ENCODE assay signal across 1 cellular context in the genomic region with DNA sequence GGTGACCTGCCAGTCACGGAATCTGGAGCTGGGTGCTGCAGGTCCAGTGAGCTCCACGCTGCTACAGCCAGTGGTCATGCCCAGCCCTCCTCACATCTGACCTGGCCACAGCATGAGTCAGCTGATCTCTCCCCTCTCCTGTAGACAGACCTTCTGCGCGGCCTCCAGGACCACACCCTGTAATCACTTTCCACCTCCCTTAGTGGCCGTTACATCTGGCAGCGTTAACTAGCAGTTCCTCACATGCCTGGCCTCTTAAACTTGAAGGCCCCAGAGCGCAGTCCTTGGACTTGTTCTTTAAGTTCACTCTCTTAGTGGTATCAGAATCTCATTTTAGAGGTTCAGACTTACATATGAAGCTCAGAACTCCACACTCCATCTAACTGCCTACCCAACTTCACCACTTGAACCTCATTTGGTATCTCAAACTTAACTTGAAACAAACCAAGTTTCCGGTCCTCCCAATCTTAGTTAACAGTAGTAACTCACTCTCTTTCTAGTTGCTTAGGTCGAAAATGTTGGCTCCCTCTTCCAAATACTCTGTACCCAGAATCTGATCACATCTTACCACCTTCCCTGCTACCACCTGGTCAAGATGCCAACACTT.
TF ChIP-seq lines count a peak whose summit lies in the region.

No MANE protein-coding gene starts in this region.

TF ChIP-seq in K562, 482 proteins besides CTCF, POLR2A, EP300 and RAD21 (continued from another document):
- TF ChIP-seq, protein P1, sequence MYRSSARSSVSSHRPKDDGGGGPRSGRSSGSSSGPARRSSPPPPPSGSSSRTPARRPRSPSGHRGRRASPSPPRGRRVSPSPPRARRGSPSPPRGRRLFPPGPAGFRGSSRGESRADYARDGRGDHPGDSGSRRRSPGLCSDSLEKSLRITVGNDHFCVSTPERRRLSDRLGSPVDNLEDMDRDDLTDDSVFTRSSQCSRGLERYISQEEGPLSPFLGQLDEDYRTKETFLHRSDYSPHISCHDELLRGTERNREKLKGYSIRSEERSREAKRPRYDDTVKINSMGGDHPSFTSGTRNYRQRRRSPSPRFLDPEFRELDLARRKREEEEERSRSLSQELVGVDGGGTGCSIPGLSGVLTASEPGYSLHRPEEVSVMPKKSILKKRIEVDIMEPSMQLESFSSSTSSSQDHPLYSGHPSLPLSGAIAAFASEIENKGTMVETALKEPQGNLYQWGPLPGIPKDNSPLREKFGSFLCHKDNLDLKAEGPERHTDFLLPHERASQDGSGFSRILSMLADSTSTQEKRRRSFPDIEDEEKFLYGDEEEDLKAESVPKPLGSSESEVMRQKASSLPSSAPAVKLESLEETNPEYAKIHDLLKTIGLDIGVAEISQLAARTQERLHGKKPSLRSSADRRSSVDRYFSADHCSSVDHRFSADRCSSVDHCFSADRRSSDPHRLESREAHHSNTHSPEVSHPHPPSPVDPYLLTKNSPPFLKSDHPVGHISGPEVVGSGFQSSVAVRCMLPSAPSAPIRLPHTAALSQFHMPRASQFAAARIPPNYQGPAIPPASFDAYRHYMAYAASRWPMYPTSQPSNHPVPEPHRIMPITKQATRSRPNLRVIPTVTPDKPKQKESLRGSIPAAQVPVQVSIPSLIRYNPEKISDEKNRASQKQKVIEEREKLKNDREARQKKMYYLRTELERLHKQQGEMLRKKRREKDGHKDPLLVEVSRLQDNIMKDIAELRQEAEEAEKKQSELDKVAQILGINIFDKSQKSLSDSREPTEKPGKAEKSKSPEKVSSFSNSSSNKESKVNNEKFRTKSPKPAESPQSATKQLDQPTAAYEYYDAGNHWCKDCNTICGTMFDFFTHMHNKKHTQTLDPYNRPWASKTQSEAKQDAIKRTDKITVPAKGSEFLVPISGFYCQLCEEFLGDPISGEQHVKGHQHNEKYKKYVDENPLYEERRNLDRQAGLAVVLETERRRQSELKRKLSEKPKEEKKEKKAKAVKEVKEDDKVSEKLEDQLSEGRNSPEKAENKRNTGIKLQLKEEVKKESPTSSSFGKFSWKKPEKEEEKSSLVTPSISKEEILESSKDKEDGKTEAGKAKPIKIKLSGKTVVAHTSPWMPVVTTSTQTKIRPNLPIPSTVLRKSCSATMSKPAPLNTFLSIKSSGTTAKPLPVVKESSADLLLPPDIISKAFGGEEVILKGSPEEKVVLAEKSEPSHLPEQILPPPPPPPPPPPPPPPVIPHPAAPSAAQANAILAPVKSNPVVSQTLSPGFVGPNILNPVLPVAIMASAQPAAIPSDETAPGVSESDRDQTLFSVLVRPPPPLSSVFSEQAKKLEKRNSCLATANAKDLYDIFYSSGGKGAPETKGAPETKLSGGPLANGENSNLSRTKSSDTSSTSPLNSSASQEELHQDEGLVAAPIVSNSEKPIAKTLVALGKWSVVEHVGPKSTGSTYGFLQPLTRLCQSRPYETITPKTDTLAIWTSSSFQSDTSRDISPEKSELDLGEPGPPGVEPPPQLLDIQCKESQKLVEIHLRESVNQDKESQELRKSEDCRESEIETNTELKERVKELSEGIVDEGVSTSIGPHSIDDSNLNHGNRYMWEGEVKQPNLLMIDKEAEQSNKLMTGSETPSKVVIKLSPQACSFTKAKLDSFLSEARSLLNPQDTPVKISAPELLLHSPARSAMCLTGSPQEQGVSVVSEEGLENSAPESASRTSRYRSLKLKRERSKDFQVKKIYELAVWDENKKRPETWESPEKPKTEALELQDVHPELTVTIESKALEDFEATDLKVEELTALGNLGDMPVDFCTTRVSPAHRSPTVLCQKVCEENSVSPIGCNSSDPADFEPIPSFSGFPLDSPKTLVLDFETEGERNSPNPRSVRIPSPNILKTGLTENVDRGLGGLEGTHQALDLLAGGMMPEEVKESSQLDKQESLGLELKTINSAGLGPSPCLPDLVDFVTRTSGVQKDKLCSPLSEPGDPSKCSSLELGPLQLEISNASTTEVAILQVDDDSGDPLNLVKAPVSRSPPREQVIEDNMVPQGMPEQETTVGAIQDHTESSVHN (IDR thresholded peaks at IDR 0.05; ENCODE audit: borderline replicate concordance in 1 of 2, low read depth in 1 of 2), result no peak
- no peak for TF ChIP-seq ZNF263 (CRISPR knock-in tag; IDR thresholded peaks at IDR 0.05; ENCODE audit: borderline replicate concordance)
- TF ChIP-seq KDM4B (IDR thresholded peaks at IDR 0.05; ENCODE audit: borderline replicate concordance in 2 of 2, low read depth in 1 of 2), result no peak
- TF ChIP-seq, protein P2, sequence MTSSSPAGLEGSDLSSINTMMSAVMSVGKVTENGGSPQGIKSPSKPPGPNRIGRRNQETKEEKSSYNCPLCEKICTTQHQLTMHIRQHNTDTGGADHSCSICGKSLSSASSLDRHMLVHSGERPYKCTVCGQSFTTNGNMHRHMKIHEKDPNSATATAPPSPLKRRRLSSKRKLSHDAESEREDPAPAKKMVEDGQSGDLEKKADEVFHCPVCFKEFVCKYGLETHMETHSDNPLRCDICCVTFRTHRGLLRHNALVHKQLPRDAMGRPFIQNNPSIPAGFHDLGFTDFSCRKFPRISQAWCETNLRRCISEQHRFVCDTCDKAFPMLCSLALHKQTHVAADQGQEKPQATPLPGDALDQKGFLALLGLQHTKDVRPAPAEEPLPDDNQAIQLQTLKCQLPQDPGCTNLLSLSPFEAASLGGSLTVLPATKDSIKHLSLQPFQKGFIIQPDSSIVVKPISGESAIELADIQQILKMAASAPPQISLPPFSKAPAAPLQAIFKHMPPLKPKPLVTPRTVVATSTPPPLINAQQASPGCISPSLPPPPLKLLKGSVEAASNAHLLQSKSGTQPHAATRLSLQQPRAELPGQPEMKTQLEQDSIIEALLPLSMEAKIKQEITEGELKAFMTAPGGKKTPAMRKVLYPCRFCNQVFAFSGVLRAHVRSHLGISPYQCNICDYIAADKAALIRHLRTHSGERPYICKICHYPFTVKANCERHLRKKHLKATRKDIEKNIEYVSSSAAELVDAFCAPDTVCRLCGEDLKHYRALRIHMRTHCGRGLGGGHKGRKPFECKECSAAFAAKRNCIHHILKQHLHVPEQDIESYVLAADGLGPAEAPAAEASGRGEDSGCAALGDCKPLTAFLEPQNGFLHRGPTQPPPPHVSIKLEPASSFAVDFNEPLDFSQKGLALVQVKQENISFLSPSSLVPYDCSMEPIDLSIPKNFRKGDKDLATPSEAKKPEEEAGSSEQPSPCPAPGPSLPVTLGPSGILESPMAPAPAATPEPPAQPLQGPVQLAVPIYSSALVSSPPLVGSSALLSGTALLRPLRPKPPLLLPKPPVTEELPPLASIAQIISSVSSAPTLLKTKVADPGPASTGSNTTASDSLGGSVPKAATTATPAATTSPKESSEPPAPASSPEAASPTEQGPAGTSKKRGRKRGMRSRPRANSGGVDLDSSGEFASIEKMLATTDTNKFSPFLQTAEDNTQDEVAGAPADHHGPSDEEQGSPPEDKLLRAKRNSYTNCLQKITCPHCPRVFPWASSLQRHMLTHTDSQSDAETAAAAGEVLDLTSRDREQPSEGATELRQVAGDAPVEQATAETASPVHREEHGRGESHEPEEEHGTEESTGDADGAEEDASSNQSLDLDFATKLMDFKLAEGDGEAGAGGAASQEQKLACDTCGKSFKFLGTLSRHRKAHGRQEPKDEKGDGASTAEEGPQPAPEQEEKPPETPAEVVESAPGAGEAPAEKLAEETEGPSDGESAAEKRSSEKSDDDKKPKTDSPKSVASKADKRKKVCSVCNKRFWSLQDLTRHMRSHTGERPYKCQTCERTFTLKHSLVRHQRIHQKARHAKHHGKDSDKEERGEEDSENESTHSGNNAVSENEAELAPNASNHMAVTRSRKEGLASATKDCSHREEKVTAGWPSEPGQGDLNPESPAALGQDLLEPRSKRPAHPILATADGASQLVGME (CRISPR knock-in tag; IDR thresholded peaks at IDR 0.05), result no peak
- TF ChIP-seq, protein P3, sequence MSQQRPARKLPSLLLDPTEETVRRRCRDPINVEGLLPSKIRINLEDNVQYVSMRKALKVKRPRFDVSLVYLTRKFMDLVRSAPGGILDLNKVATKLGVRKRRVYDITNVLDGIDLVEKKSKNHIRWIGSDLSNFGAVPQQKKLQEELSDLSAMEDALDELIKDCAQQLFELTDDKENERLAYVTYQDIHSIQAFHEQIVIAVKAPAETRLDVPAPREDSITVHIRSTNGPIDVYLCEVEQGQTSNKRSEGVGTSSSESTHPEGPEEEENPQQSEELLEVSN (IDR thresholded peaks at IDR 0.05; ENCODE audit: borderline replicate concordance in 1 of 2, extremely low read depth in 1 of 2, insufficient read depth in 1 of 2, insufficient read length in 1 of 2, low read depth in 1 of 2, low read length in 1 of 2, poor library complexity in 1 of 2, severe bottlenecking in 1 of 2), result peak; percentile 53 to 87
- TF ChIP-seq, protein P4, sequence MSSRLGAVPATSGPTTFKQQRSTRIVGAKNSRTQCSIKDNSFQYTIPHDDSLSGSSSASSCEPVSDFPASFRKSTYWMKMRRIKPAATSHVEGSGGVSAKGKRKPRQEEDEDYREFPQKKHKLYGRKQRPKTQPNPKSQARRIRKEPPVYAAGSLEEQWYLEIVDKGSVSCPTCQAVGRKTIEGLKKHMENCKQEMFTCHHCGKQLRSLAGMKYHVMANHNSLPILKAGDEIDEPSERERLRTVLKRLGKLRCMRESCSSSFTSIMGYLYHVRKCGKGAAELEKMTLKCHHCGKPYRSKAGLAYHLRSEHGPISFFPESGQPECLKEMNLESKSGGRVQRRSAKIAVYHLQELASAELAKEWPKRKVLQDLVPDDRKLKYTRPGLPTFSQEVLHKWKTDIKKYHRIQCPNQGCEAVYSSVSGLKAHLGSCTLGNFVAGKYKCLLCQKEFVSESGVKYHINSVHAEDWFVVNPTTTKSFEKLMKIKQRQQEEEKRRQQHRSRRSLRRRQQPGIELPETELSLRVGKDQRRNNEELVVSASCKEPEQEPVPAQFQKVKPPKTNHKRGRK (tag; IDR thresholded peaks at IDR 0.05), result no peak
- TF ChIP-seq HNRNPK (IDR thresholded peaks at IDR 0.05; ENCODE audit: low read depth, low read length, poor library complexity, severe bottlenecking), result no peak
- TF ChIP-seq NBN (IDR thresholded peaks at IDR 0.05; ENCODE audit: low read depth), result no peak
- TF ChIP-seq, protein P5, sequence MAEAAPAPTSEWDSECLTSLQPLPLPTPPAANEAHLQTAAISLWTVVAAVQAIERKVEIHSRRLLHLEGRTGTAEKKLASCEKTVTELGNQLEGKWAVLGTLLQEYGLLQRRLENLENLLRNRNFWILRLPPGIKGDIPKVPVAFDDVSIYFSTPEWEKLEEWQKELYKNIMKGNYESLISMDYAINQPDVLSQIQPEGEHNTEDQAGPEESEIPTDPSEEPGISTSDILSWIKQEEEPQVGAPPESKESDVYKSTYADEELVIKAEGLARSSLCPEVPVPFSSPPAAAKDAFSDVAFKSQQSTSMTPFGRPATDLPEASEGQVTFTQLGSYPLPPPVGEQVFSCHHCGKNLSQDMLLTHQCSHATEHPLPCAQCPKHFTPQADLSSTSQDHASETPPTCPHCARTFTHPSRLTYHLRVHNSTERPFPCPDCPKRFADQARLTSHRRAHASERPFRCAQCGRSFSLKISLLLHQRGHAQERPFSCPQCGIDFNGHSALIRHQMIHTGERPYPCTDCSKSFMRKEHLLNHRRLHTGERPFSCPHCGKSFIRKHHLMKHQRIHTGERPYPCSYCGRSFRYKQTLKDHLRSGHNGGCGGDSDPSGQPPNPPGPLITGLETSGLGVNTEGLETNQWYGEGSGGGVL (CRISPR knock-in tag; IDR thresholded peaks at IDR 0.05), result no peak
- TF ChIP-seq, protein P6, sequence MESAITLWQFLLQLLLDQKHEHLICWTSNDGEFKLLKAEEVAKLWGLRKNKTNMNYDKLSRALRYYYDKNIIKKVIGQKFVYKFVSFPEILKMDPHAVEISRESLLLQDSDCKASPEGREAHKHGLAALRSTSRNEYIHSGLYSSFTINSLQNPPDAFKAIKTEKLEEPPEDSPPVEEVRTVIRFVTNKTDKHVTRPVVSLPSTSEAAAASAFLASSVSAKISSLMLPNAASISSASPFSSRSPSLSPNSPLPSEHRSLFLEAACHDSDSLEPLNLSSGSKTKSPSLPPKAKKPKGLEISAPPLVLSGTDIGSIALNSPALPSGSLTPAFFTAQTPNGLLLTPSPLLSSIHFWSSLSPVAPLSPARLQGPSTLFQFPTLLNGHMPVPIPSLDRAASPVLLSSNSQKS (CRISPR knock-in tag; IDR thresholded peaks at IDR 0.05), result no peak
- TF ChIP-seq SMARCC2 (IDR thresholded peaks at IDR 0.05; ENCODE audit: low read depth), result no peak
- peak; percentile 73 for TF ChIP-seq MAFG (tag; conservative IDR thresholded peaks at IDR 0.05)
- TF ChIP-seq, protein P7, sequence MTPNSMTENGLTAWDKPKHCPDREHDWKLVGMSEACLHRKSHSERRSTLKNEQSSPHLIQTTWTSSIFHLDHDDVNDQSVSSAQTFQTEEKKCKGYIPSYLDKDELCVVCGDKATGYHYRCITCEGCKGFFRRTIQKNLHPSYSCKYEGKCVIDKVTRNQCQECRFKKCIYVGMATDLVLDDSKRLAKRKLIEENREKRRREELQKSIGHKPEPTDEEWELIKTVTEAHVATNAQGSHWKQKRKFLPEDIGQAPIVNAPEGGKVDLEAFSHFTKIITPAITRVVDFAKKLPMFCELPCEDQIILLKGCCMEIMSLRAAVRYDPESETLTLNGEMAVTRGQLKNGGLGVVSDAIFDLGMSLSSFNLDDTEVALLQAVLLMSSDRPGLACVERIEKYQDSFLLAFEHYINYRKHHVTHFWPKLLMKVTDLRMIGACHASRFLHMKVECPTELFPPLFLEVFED (CRISPR knock-in tag; conservative IDR thresholded peaks at IDR 0.05), result no peak
- TF ChIP-seq MAFK (IDR thresholded peaks at IDR 0.05; ENCODE audit: low read length), result peak; percentile 53; the same call in 1 of the 2 replicates
- TF ChIP-seq DPF2 (IDR thresholded peaks at IDR 0.05), result 0 out of 2 replicates have a peak, but pooled peaks have one; percentile 31
- TF ChIP-seq TRIM28 (IDR thresholded peaks at IDR 0.05), result no peak
- no peak; the same call in 1 of the 2 replicates for TF ChIP-seq NFIC (IDR thresholded peaks at IDR 0.05)
- no peak for TF ChIP-seq ATF1 (CRISPR knock-in tag; IDR thresholded peaks at IDR 0.05)
- TF ChIP-seq ATF1 (tag; IDR thresholded peaks at IDR 0.05), result no peak
- TF ChIP-seq JUND (IDR thresholded peaks at IDR 0.05; ENCODE audit: borderline replicate concordance, low read depth, low read length), result peak; percentile 55; the same call in 1 of the 2 replicates
- no peak; the same call in 2 of the 3 replicates for TF ChIP-seq JUND (tag; IDR thresholded peaks at IDR 0.05; ENCODE audit: borderline replicate concordance, low read depth, low read length)
- TF ChIP-seq CXXC5 (CRISPR knock-in tag; IDR thresholded peaks at IDR 0.05), result peak; percentile 60
- TF ChIP-seq L3MBTL2 (IDR thresholded peaks at IDR 0.05), result peak; percentile 97
- TF ChIP-seq, protein P8, sequence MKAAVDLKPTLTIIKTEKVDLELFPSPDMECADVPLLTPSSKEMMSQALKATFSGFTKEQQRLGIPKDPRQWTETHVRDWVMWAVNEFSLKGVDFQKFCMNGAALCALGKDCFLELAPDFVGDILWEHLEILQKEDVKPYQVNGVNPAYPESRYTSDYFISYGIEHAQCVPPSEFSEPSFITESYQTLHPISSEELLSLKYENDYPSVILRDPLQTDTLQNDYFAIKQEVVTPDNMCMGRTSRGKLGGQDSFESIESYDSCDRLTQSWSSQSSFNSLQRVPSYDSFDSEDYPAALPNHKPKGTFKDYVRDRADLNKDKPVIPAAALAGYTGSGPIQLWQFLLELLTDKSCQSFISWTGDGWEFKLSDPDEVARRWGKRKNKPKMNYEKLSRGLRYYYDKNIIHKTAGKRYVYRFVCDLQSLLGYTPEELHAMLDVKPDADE (conservative IDR thresholded peaks at IDR 0.05; ENCODE audit: control insufficient read depth, low read depth, low read length), result no peak
